In genomic region chr4:187598246-187598645, GRCh38 we compare ENCODE assay signal across 25 cellular contexts.
"Had no signal": no experiment of that assay in that cellular context is flagged by ENCODE, and none has a peak within 500 bp of the region (broad histone marks: within the 10 kb centered on the region; RNA-seq: fewer than 3 reads in every experiment).

No MANE protein-coding gene starts in this region.

- DNase-seq: activated B cell treated with CpG ODN at 0.5 μM for 24 hours; activated CD4-positive, alpha-beta T cell treated with anti-CD3 and anti-CD28 coated beads for 36 hours; activated CD4-positive, alpha-beta T cell treated with anti-CD3 and anti-CD28 coated beads, Interleukin-2, amount 50 U/mL, for 4 hours; activated CD8-positive, alpha-beta memory T cell treated with anti-CD3 and anti-CD28 coated beads for 24 hours; activated CD8-positive, alpha-beta memory T cell treated with anti-CD3 and anti-CD28 coated beads, Interleukin-2, amount 50 U/mL, for 4 hours; activated naive CD4-positive, alpha-beta T cell treated with anti-CD3 and anti-CD28 coated beads for 36 hours; activated naive CD8-positive, alpha-beta T cell treated with anti-CD3 and anti-CD28 coated beads, Interleukin-2, amount 10 ng/mL, durations not matched to agents 7 days and 5 days; activated T-cell treated with anti-CD3 and anti-CD28 coated beads, Interleukin-2, amount 50 U/mL, for 4 hours; endodermal cell; esophagus squamous epithelium; islet precursor cell; left cardiac atrium; nephron progenitor cell; pancreas; right cardiac atrium; stimulated activated CD4-positive, alpha-beta T cell treated with anti-CD3 and anti-CD28 coated beads, Interleukin-12 subunit alpha, Interleukin-12 subunit beta, amount 100 ng/mL, for 4 hours; stimulated activated CD4-positive, alpha-beta T cell treated with anti-CD3 and anti-CD28 coated beads, Interleukin-4, amount 100 ng/mL, for 4 hours; stimulated activated naive CD8-positive, alpha-beta T cell treated with anti-CD3 and anti-CD28 coated beads, Interleukin-15, Interleukin-2, amounts not matched to agents 100 U/mL and 50 U/mL, for 24 hours; T1000; thyroid gland; upper lobe of right lung had no signal

- H3K9me3 ChIP-seq: esophagus squamous epithelium, pancreas, thyroid gland, upper lobe of right lung had no signal

- H3K4me1 Mint-ChIP-seq: activated B cell treated with CpG ODN at 0.5 μM for 24 hours; activated CD4-positive, alpha-beta T cell treated with anti-CD3 and anti-CD28 coated beads for 36 hours; activated naive CD8-positive, alpha-beta T cell treated with anti-CD3 and anti-CD28 coated beads, Interleukin-2, amount 10 ng/mL, durations not matched to agents 7 days and 5 days; central memory CD8-positive, alpha-beta T cell; endodermal cell; memory B cell had no signal

- H3K9me3 Mint-ChIP-seq: activated B cell treated with CpG ODN at 0.5 μM for 24 hours; activated naive CD4-positive, alpha-beta T cell treated with anti-CD3 and anti-CD28 coated beads for 36 hours; endodermal cell; nephron progenitor cell; T-helper 1 cell treated with Interleukin-12 subunit alpha and Interleukin-12 subunit beta and Interleukin-4 antibody, amounts not matched to agents 30 μg/mL and 1 μg/mL, for 36 hours had no signal

- H3K27ac Mint-ChIP-seq: activated B cell treated with CpG ODN at 0.5 μM for 24 hours; activated CD4-positive, alpha-beta T cell treated with anti-CD3 and anti-CD28 coated beads for 36 hours; activated naive CD4-positive, alpha-beta T cell treated with anti-CD3 and anti-CD28 coated beads for 36 hours; activated naive CD8-positive, alpha-beta T cell treated with anti-CD3 and anti-CD28 coated beads, Interleukin-2, amount 10 ng/mL, durations not matched to agents 7 days and 5 days; endodermal cell; memory B cell; nephron progenitor cell; T-helper 1 cell treated with Interleukin-12 subunit alpha and Interleukin-12 subunit beta and Interleukin-4 antibody, amounts not matched to agents 30 μg/mL and 1 μg/mL, for 36 hours had no signal

- ATAC-seq: activated CD4-positive, alpha-beta T cell treated with anti-CD3 and anti-CD28 coated beads for 36 hours; activated T-cell treated with anti-CD3 and anti-CD28 coated beads, Interleukin-2, amount 50 U/mL, for 4 hours; left cardiac atrium; pancreas; right cardiac atrium; stimulated activated naive CD8-positive, alpha-beta T cell treated with anti-CD3 and anti-CD28 coated beads, Interleukin-15, Interleukin-2, amounts not matched to agents 100 U/mL and 50 U/mL, for 24 hours; upper lobe of right lung had no signal

- H3K4me3 Mint-ChIP-seq: activated B cell treated with CpG ODN at 0.5 μM for 24 hours; activated CD4-positive, alpha-beta T cell treated with anti-CD3 and anti-CD28 coated beads for 36 hours; activated naive CD4-positive, alpha-beta T cell treated with anti-CD3 and anti-CD28 coated beads for 36 hours; activated naive CD8-positive, alpha-beta T cell treated with anti-CD3 and anti-CD28 coated beads, Interleukin-2, amount 10 ng/mL, durations not matched to agents 7 days and 5 days; activated T-cell treated with anti-CD3 and anti-CD28 coated beads, Interleukin-2, amount 50 U/mL, for 4 hours; central memory CD8-positive, alpha-beta T cell; endodermal cell; memory B cell; nephron progenitor cell; T-helper 1 cell treated with Interleukin-12 subunit alpha and Interleukin-12 subunit beta and Interleukin-4 antibody, amounts not matched to agents 30 μg/mL and 1 μg/mL, for 36 hours had no signal

- H3K36me3 ChIP-seq: esophagus squamous epithelium, pancreas, thyroid gland, upper lobe of right lung had no signal

- H3K27me3 Mint-ChIP-seq: activated B cell treated with CpG ODN at 0.5 μM for 24 hours; activated CD4-positive, alpha-beta T cell treated with anti-CD3 and anti-CD28 coated beads for 36 hours; activated naive CD8-positive, alpha-beta T cell treated with anti-CD3 and anti-CD28 coated beads, Interleukin-2, amount 10 ng/mL, durations not matched to agents 7 days and 5 days; central memory CD8-positive, alpha-beta T cell; memory B cell had no signal

- H3K36me3 Mint-ChIP-seq: activated naive CD8-positive, alpha-beta T cell treated with anti-CD3 and anti-CD28 coated beads, Interleukin-2, amount 10 ng/mL, durations not matched to agents 7 days and 5 days; memory B cell had no signal

- H3K27me3 ChIP-seq: esophagus squamous epithelium, pancreas, thyroid gland, upper lobe of right lung had no signal

- H3K4me1 ChIP-seq: pancreas, thyroid gland, upper lobe of right lung had no signal

- H3K4me3 ChIP-seq: coronary artery, esophagus squamous epithelium, pancreas, thyroid gland, upper lobe of right lung had no signal
